ENCODE assay signal across 8 cellular contexts in genomic region chr6:2853372-2853765, GRCh38. TPM values are rescaled to one million over a fixed set of nuclear protein-coding genes. Genes with fewer than 3 reads are reported as not detected.
DNase-seq lines count a peak whose midpoint lies in the region; ATAC-seq, FAIRE-seq and TF ChIP-seq lines count a peak whose summit lies in the region.
"Not testable (repeated sequence)": the region's sequence is repeated elsewhere in the genome, so short reads cannot be mapped to it uniquely, and the experiment has no call there.

No MANE protein-coding gene starts in this region.

- H3K4me1 Mint-ChIP-seq in Calu3 (ENCODE audit: low read depth, unreplicated experiment), result peaks cover 49% of the 10 kb centered on the region
- H3K4me1 Mint-ChIP-seq in activated T-cell treated with anti-CD3 and anti-CD28 coated beads, Interleukin-2, amount 50 U/mL, for 72 hours (ENCODE audit: low read depth), result peaks cover 74% of the 10 kb centered on the region

- not testable (repeated sequence) for H3K27me3 ChIP-seq in Peyer's patch; bronchial epithelial cell (ENCODE audit: control insufficient read depth, insufficient read depth, low read length); sigmoid colon; tibial artery

- not testable (repeated sequence) for H3K9me3 ChIP-seq in Peyer's patch; mesodermal cell (ENCODE audit: control insufficient read depth, low read length); sigmoid colon; tibial artery

- not testable (repeated sequence) for ATAC-seq in activated T-cell treated with anti-CD3 and anti-CD28 coated beads, Interleukin-2, amount 50 U/mL, for 72 hours (replicated peaks in 1 of 2)

- H3K4me3 Mint-ChIP-seq in Calu3 (ENCODE audit: low read depth, unreplicated experiment), result peak overlapping the region; percentile 37
- H3K4me3 Mint-ChIP-seq in activated T-cell treated with anti-CD3 and anti-CD28 coated beads, Interleukin-2, amount 50 U/mL, for 72 hours, result peak overlapping the region; percentile 70 to 85

- H3K9me3 Mint-ChIP-seq in Calu3 (ENCODE audit: low read depth, unreplicated experiment); activated T-cell treated with anti-CD3 and anti-CD28 coated beads, Interleukin-2, amount 50 U/mL, for 72 hours: not testable (repeated sequence)

- H3K4me3 ChIP-seq in Peyer's patch (peak overlapping the region in 2 of 4 donors; percentile 42 to 45), bronchial epithelial cell (ENCODE audit: low read depth, low read length) (peak overlapping the region; percentile 31), fibroblast of villous mesenchyme (ENCODE audit: low read depth, low read length) (peak overlapping the region; percentile 44), sigmoid colon (peak overlapping the region in 1 of 4 donors; percentile 45), tibial artery (peak overlapping the region; percentile 46 to 47)
- H3K4me3 ChIP-seq in mesodermal cell (ENCODE audit: extremely low read depth, insufficient read depth, low read length, poor library complexity, severe bottlenecking), result not testable (repeated sequence)

- CTCF ChIA-PET in Calu3 (lab: Charles Lee), result not testable (repeated sequence)

- DNase-seq in Calu3; activated T-cell treated with anti-CD3 and anti-CD28 coated beads, Interleukin-2, amount 50 U/mL, for 72 hours; bronchial epithelial cell (ENCODE audit: low read depth); fibroblast of villous mesenchyme (ENCODE audit: low read depth); sigmoid colon; tibial artery: not testable (repeated sequence)
- peak in 1 of 3 donors; percentile 31 for DNase-seq in Peyer's patch

- not testable (repeated sequence) for FAIRE-seq in bronchial epithelial cell (lab: Jason Lieb, UNC)

- TF ChIP-seq EP300 in sigmoid colon (IDR thresholded peaks at IDR 0.05), result not testable (repeated sequence)

- peak overlapping the region; percentile 97 for H3K27ac Mint-ChIP-seq in Calu3 (ENCODE audit: unreplicated experiment)
- peak overlapping the region; percentile 94 for H3K27ac Mint-ChIP-seq in activated T-cell treated with anti-CD3 and anti-CD28 coated beads, Interleukin-2, amount 50 U/mL, for 72 hours

- H3K4me1 ChIP-seq in Peyer's patch (peaks cover 0 to 24% (median 22%) of the 10 kb centered on the region in 4 donors), mesodermal cell (ENCODE audit: control insufficient read depth, insufficient read depth, low read length, poor library complexity, severe bottlenecking) (peaks cover 54% of the 10 kb centered on the region), sigmoid colon (peaks cover 0 to 13% (median 1%) of the 10 kb centered on the region in 4 donors), tibial artery (peaks cover 0 to 40% (median 8%) of the 10 kb centered on the region in 4 donors)

- not testable (repeated sequence) for TF ChIP-seq CTCF in Calu3 (IDR thresholded peaks at IDR 0.05; ENCODE audit: unreplicated experiment); Peyer's patch (IDR thresholded peaks at IDR 0.05); bronchial epithelial cell (IDR thresholded peaks at IDR 0.05; ENCODE audit: insufficient read depth, low read length, severe bottlenecking); fibroblast of villous mesenchyme (IDR thresholded peaks at IDR 0.05; ENCODE audit: insufficient read depth, low read depth, low read length); sigmoid colon (IDR thresholded peaks at IDR 0.05); tibial artery (IDR thresholded peaks at IDR 0.05)

- BruUV-seq in Calu3 (replicated peaks; lab: Mats Ljungman, UMichigan), result not testable (repeated sequence)

- not testable (repeated sequence) for H3K27me3 Mint-ChIP-seq in Calu3 (ENCODE audit: unreplicated experiment); activated T-cell treated with anti-CD3 and anti-CD28 coated beads, Interleukin-2, amount 50 U/mL, for 72 hours (ENCODE audit: low read depth)

- H3K27ac ChIP-seq in Peyer's patch (peak overlapping the region; percentile 61 to 74 (median 70)), mesodermal cell (ENCODE audit: low read depth, low read length, severe bottlenecking) (peak overlapping the region; percentile 98), sigmoid colon (peak overlapping the region in 3 of 4 donors; percentile 58 to 66 (median 60)), tibial artery (peak overlapping the region; percentile 52 to 69)

- peaks cover 26% of the 10 kb centered on the region for H3K36me3 Mint-ChIP-seq in Calu3 (ENCODE audit: insufficient read depth, unreplicated experiment)
- not testable (repeated sequence) for H3K36me3 Mint-ChIP-seq in activated T-cell treated with anti-CD3 and anti-CD28 coated beads, Interleukin-2, amount 50 U/mL, for 72 hours (ENCODE audit: insufficient read depth in 2 of 2)

- not testable (repeated sequence) for H3K36me3 ChIP-seq in Peyer's patch; bronchial epithelial cell (ENCODE audit: control insufficient read depth, insufficient read depth, low read length); mesodermal cell (ENCODE audit: control insufficient read depth, insufficient read depth, low read length); sigmoid colon; tibial artery

- not testable (repeated sequence) for TF ChIP-seq POLR2A in Peyer's patch (IDR thresholded peaks at IDR 0.05); sigmoid colon (IDR thresholded peaks at IDR 0.05)

- intact Hi-C loops in Calu3 (cut with micrococcal nuclease; ENCODE audit: unreplicated experiment); tibial artery (cut with DNase I; ENCODE audit: low total_unique reads): not testable (repeated sequence)
- intact Hi-C loops in sigmoid colon (cut with DNase I), result loop anchor here (10.0 kb wide), 1 partner anchor 51 kb away; the partner anchor contains the start of gene SERPINB9

- WGBS in mesodermal cell (ENCODE audit: insufficient coverage in 2 of 2), 2 experiments, result 50% methylated on average over 1 of the region's 1 CpG; no CpG with 5 or more reads in 1 of the 2 experiments
- 93 to 100% methylated on average over 1 of the region's 1 CpG for WGBS in sigmoid colon, 2 donors

RNA-seq across cellular contexts. Expression of gene SERPINB1, which starts 11.7 kb away (rescaled TPM):
- 56.3 and 78.5 TPM in 2 replicates for total RNA-seq in Calu3 (2022)
- total RNA-seq in Peyer's patch, result 100 to 1,000 TPM in 1 of 4 donors, 10 to 100 TPM in 3; 58.6 to 122 (median 86.4) TPM
- total RNA-seq in activated T-cell treated with anti-CD3 and anti-CD28 coated beads, Interleukin-2, amount 50 U/mL, for 72 hours, result 100 to 1,000 TPM; 131 to 203 TPM
- total RNA-seq in bronchial epithelial cell, result 142 and 372 TPM in 2 replicates
- 25.9 and 32.2 TPM in 2 replicates for total RNA-seq in fibroblast of villous mesenchyme
- 26.2 TPM for polyA plus RNA-seq in mesodermal cell (2013, experiment 1 of 2)
- polyA plus RNA-seq in mesodermal cell (2013, experiment 2 of 2), result 29.6 TPM
- 10 to 100 TPM; 19.6 to 88.0 (median 22.9) TPM for total RNA-seq in sigmoid colon
- 100 to 1,000 TPM in 2 of 3 donors, 10 to 100 TPM in 1; 97.9 to 230 (median 161) TPM for polyA plus RNA-seq in sigmoid colon

RNA-seq across cellular contexts. Expression of gene SERPINB9, which starts 49.7 kb away (rescaled TPM):
- total RNA-seq in Calu3 (2022) (17.2 and 22.9 TPM in 2 replicates), Peyer's patch (10 to 100 TPM in 1 of 4 donors, 1 to 10 TPM in 3; 2.9 to 13.2 (median 4.0) TPM), bronchial epithelial cell (0.79 and 2.3 TPM in 2 replicates), fibroblast of villous mesenchyme (15.1 and 17.3 TPM in 2 replicates), sigmoid colon (1 to 10 TPM; 5.0 to 7.5 (median 6.1) TPM)
- 10 to 100 TPM; 70.7 to 96.1 TPM for total RNA-seq in activated T-cell treated with anti-CD3 and anti-CD28 coated beads, Interleukin-2, amount 50 U/mL, for 72 hours
- 66.1 TPM for polyA plus RNA-seq in mesodermal cell (2013, experiment 1 of 2)
- 65.9 TPM for polyA plus RNA-seq in mesodermal cell (2013, experiment 2 of 2)
- polyA plus RNA-seq in sigmoid colon, result 10 to 100 TPM in 1 of 3 donors, 1 to 10 TPM in 2; 2.3 to 16.2 (median 2.4) TPM
